Comparison of ENCODE assay signal across 1 cellular context in genomic region chr16:20901441-20902112, GRCh38.
A peak's percentile ranks its signal among the peaks of the same experiment; 100 is the strongest.
TF ChIP-seq lines count a peak whose summit lies in the region.

No MANE protein-coding gene starts in this region.

TF ChIP-seq in endothelial cell of umbilical vein, 7 proteins besides CTCF, POLR2A, EP300 and RAD21 (continued from another document):
- no peak for TF ChIP-seq FOS (IDR thresholded peaks at IDR 0.05; ENCODE audit: borderline replicate concordance, insufficient read depth, low read length)
- peak; percentile 22 for TF ChIP-seq MYC (IDR thresholded peaks at IDR 0.05; ENCODE audit: low read depth, low read length)
- TF ChIP-seq GATA2 (IDR thresholded peaks at IDR 0.05; ENCODE audit: insufficient read depth, insufficient read length, low read depth, low read length): no peak
